ENCODE assay signal across 16 cellular contexts in the genomic region with DNA sequence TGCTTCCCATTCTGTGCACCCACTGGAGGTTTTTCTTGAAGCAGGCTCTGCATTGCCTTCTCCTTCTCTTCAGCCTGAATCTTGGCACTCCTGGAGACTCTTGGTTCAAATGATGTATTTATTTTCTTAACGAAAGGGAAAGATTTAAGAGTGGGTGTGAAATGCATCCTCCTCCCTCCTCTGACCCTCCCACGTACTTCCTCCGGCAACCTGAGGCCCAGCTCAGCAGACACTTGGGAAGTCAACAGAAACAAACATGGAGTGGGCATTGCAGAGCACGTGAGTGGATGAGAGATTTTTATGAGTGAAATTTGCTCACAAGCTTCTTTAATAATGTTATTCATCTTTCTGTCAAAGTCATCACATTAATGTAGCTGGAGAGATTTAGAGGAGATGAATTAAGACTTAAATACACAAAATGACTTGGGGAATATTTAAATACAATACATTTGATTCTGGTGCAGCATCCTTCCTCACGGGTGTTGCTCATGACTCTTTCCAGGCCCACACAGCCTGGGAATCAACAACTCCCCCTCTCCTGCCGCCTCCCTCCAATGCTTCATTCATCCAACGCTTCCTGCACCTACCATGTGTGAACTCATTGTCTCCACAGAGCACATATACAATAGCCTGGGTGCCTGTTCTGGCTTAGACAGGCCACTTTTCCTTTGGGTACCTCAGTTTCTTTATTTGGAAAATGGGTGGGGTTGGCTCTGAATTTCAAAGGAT.
DNase-seq lines count a peak whose midpoint lies in the region; ATAC-seq lines count a peak whose summit lies in the region.
"Had no signal": no experiment of that assay in that cellular context is flagged by ENCODE, and none has a peak within 500 bp of the region (broad histone marks: within the 10 kb centered on the region; RNA-seq: fewer than 3 reads in every experiment).

No MANE protein-coding gene starts in this region.

- H3K79me2 ChIP-seq in mesendoderm (ENCODE audit: control insufficient read depth, insufficient read depth, low read length): no peaks in the 10 kb centered on the region

- 49% methylated on average over 7 of the region's 7 CpGs for WGBS in right cardiac atrium
- no CpG with 5 or more reads among the region's 7 CpGs for WGBS in mesendoderm (ENCODE audit: extremely low coverage, insufficient coverage, low lambda C conversion rate)

- ATAC-seq in left ventricle myocardium superior: peak; percentile 11
- no peak for ATAC-seq in right cardiac atrium
- ATAC-seq: GM12878, GM23338 had no signal

- no peak overlapping the region for H3K9ac ChIP-seq in mesendoderm (ENCODE audit: low read length)
- no peak overlapping the region for H3K9ac ChIP-seq in rectal smooth muscle tissue (ENCODE audit: low read length)
- H3K9ac ChIP-seq: BLaER1 had no signal

- no peaks in the 10 kb centered on the region for H3K9me3 ChIP-seq in right cardiac atrium (ENCODE audit: control insufficient read depth, low read length)
- H3K9me3 ChIP-seq: BLaER1, Caco-2 had no signal

- no peaks in the 10 kb centered on the region for H3K79me1 ChIP-seq in mesendoderm (ENCODE audit: low read length)

- no peak overlapping the region for H3K23ac ChIP-seq in mesendoderm (ENCODE audit: low read length)

- peaks cover 8% of the 10 kb centered on the region for H3K4me1 ChIP-seq in right cardiac atrium (ENCODE audit: control insufficient read depth, insufficient read depth, low read length)
- H3K4me1 ChIP-seq in mesendoderm (ENCODE audit: control insufficient read depth, low read depth, low read length): peaks cover 2% of the 10 kb centered on the region
- peaks cover 2% of the 10 kb centered on the region for H3K4me1 ChIP-seq in rectal smooth muscle tissue (ENCODE audit: control insufficient read depth, insufficient read depth, low read length)
- H3K4me1 ChIP-seq: BLaER1, Caco-2 had no signal

- H4K8ac ChIP-seq in mesendoderm (ENCODE audit: low read depth, low read length): no peak overlapping the region

- no peak overlapping the region for H3K18ac ChIP-seq in mesendoderm (ENCODE audit: low read length)

- H4K5ac ChIP-seq in mesendoderm (ENCODE audit: low read length): peak overlapping the region; percentile 65

- H3K4ac ChIP-seq in mesendoderm (ENCODE audit: low read depth, low read length): no peak overlapping the region

- no peak overlapping the region for H2BK15ac ChIP-seq in mesendoderm (replicated peaks; ENCODE audit: low read depth)

- H3K27ac ChIP-seq in right cardiac atrium (ENCODE audit: low read length) (no peak overlapping the region), mesendoderm (ENCODE audit: low read depth, low read length) (no peak overlapping the region), rectal smooth muscle tissue (ENCODE audit: low read depth, low read length) (peak overlapping the region; percentile 14)
- H3K27ac ChIP-seq: BLaER1 had no signal

- H3K27me3 ChIP-seq in right cardiac atrium (ENCODE audit: control insufficient read depth, insufficient read depth) (no peaks in the 10 kb centered on the region), mesendoderm (ENCODE audit: insufficient read depth, low read length, poor library complexity) (no peaks in the 10 kb centered on the region), rectal smooth muscle tissue (ENCODE audit: control insufficient read depth, insufficient read depth, low read length) (no peaks in the 10 kb centered on the region)
- H3K27me3 ChIP-seq: BLaER1 had no signal

- intact Hi-C loops in left ventricle myocardium superior (cut with micrococcal nuclease): no loop called here
- intact Hi-C loops in right cardiac atrium (cut with DNase I): no loop called here

- H3K4me3 ChIP-seq in right cardiac atrium (ENCODE audit: low read length): no peak overlapping the region
- H3K4me3 ChIP-seq in mesendoderm (ENCODE audit: low read length): no peak overlapping the region
- H3K4me3 ChIP-seq in rectal smooth muscle tissue (ENCODE audit: low read length): no peak overlapping the region
- H3K4me3 ChIP-seq: BLaER1, GM12878, GM23338 had no signal

- no peak overlapping the region for H2BK120ac ChIP-seq in mesendoderm (ENCODE audit: low read depth, low read length)

- H3K36me3 ChIP-seq in mesendoderm (ENCODE audit: control insufficient read depth, insufficient read depth, low read length) (no peaks in the 10 kb centered on the region), rectal smooth muscle tissue (ENCODE audit: control insufficient read depth, insufficient read depth, low read length) (no peaks in the 10 kb centered on the region)
- H3K36me3 ChIP-seq: BLaER1 had no signal

- no peak overlapping the region for H3K4me2 ChIP-seq in mesendoderm (ENCODE audit: low read length)
- H3K4me2 ChIP-seq: BLaER1, GM23338 had no signal

- no peak overlapping the region for H3K56ac ChIP-seq in mesendoderm (ENCODE audit: low read length)

- no peak overlapping the region for H2AK5ac ChIP-seq in mesendoderm (ENCODE audit: low read length)

- H2BK5ac ChIP-seq in mesendoderm (ENCODE audit: low read length): no peak overlapping the region

- DNase-seq in left ventricle myocardium superior (no peak), right cardiac atrium (no peak), mesendoderm (no peak), NAMALWA (ENCODE audit: low spot score) (no peak), NCI-H1417 (lab: John Stamatoyannopoulos, UW) (no peak), activated gamma-delta T cell treated with Interleukin-2 at 50 U/mL for 16 hours (no peak)
- DNase-seq: 8988T; AML-193; Caco-2; CD8-positive, alpha-beta memory T cell; DMS53; H7 had no signal
